In genomic region chr4:130559268-130559667, GRCh38 we compare ENCODE assay signal across 25 cellular contexts.
DNase-seq lines count a peak whose midpoint lies in the region; ATAC-seq, FAIRE-seq and TF ChIP-seq lines count a peak whose summit lies in the region.
"Had no signal": no experiment of that assay in that cellular context is flagged by ENCODE, and none has a peak within 500 bp of the region (broad histone marks: within the 10 kb centered on the region; RNA-seq: fewer than 3 reads in every experiment).

No MANE protein-coding gene starts in this region.

- H3K9me3 ChIP-seq in HepG2 (ENCODE audit: low read length) (no peaks in the 10 kb centered on the region), right lobe of liver (no peaks in the 10 kb centered on the region), K562 (replicated peaks; ENCODE audit: control insufficient read depth, insufficient read depth, low read depth, low read length) (no peaks in the 10 kb centered on the region)
- H3K9me3 ChIP-seq: A549, BE2C had no signal

- in situ Hi-C loops in HepG2 (cut with HindIII; ENCODE audit: extremely low pct_ligation_motif_present, low pct_unique_long_range_greater_than_20kb) = loop anchor here (25.0 kb wide), 1 partner anchor 253 kb away; no protein-coding TSS in a partner anchor
- in situ Hi-C loops in K562 (cut with MboI) = no loop called here

- H3K27me3 ChIP-seq in HepG2 (ENCODE audit: control insufficient read depth in 1 of 2, insufficient read depth in 2 of 2, low read length in 2 of 2) (no peaks in the 10 kb centered on the region), right lobe of liver (no peaks in the 10 kb centered on the region), K562 (ENCODE audit: control insufficient read depth in 2 of 2, insufficient read depth in 2 of 2, low read length in 2 of 2) (no peaks in the 10 kb centered on the region)
- H3K27me3 ChIP-seq: BE2C; BLaER1 treated with 17β-estradiol and CSF1 and Interleukin-3, amounts not matched to agents 10 nM and 100 nM had no signal

- intact Hi-C loops in HepG2 (cut with micrococcal nuclease; ENCODE audit: unreplicated experiment) (no loop called here), right lobe of liver (cut with DNase I) (no loop called here), K562 (cut with micrococcal nuclease) (no loop called here)

- TF ChIP-seq RAD21 in HepG2 (CRISPR knock-in tag; IDR thresholded peaks at IDR 0.05) = no peak
- TF ChIP-seq RAD21 in K562 (CRISPR knock-in tag; conservative IDR thresholded peaks at IDR 0.05 in 1 of 2, IDR thresholded peaks at IDR 0.05 in 1 of 2) = no peak

- H4K20me1 ChIP-seq in HepG2 (ENCODE audit: insufficient read depth, low read length) = no peaks in the 10 kb centered on the region
- H4K20me1 ChIP-seq in K562 (replicated peaks; ENCODE audit: control insufficient read depth, insufficient read depth, low read length) = no peaks in the 10 kb centered on the region
- H4K20me1 ChIP-seq: BLaER1 treated with 17β-estradiol and CSF1 and Interleukin-3, amounts not matched to agents 10 nM and 100 nM had no signal

- H3K79me2 ChIP-seq in HepG2 (ENCODE audit: insufficient read depth, low read length) (no peaks in the 10 kb centered on the region), K562 (ENCODE audit: control insufficient read depth, insufficient read depth, low read length) (no peaks in the 10 kb centered on the region)

- FAIRE-seq in HepG2 (lab: Jason Lieb, UNC) (no peak), K562 (lab: Jason Lieb, UNC) (no peak), urothelium cell line (lab: Jason Lieb, UNC) (no peak)
- FAIRE-seq: A549, D721Med, GM12878, GM19239, H1 had no signal

- POLR2A ChIA-PET in HepG2 (lab: Yijun Ruan, JAX) = no interaction called here
- POLR2A ChIA-PET in K562 (lab: Yijun Ruan, JAX) = no interaction called here

- H3K27ac ChIP-seq in HepG2 (ENCODE audit: extremely low read length, insufficient read depth, low read length) (no peak overlapping the region), right lobe of liver (no peak overlapping the region), K562 (ENCODE audit: extremely low read depth, low read depth, low read length) (no peak overlapping the region)
- H3K27ac ChIP-seq: A549; BLaER1 treated with 17β-estradiol and CSF1 and Interleukin-3, amounts not matched to agents 10 nM and 100 nM; GM23248 had no signal

- no peak for TF ChIP-seq CTCF in HepG2 (CRISPR knock-in tag; IDR thresholded peaks at IDR 0.05)
- no peak for TF ChIP-seq CTCF in right lobe of liver (IDR thresholded peaks at IDR 0.05)
- TF ChIP-seq CTCF in K562 (IDR thresholded peaks at IDR 0.05 in 2 of 3, conservative IDR thresholded peaks at IDR 0.05 in 1 of 3; ENCODE audit: insufficient read depth in 2 of 3, low read depth in 1 of 3, low read length in 3 of 3) = no peak
- TF ChIP-seq CTCF in retinal pigment epithelial cell (conservative IDR thresholded peaks at IDR 0.05; ENCODE audit: low read depth, low read length) = no peak

- H3K4me3 ChIP-seq in HepG2 (replicated peaks in 1 of 3; ENCODE audit: insufficient read depth in 1 of 3, low read depth in 2 of 3, low read length in 3 of 3) = no peak overlapping the region
- H3K4me3 ChIP-seq in right lobe of liver = no peak overlapping the region
- H3K4me3 ChIP-seq in K562 = no peak overlapping the region
- no peak overlapping the region for H3K4me3 ChIP-seq in retinal pigment epithelial cell (ENCODE audit: low read length)
- H3K4me3 ChIP-seq: A549; BLaER1 treated with 17β-estradiol and CSF1 and Interleukin-3, amounts not matched to agents 10 nM and 100 nM; GM12878; GM23248 had no signal

- BruUV-seq in HepG2 (replicated peaks; lab: Mats Ljungman, UMichigan) (no TSS peak), K562 (replicated peaks; lab: Mats Ljungman, UMichigan) (no TSS peak)

- DNase-seq in HepG2 (ENCODE audit: low spot score) (no peak), right lobe of liver (no peak), K562 (ENCODE audit: extremely low read depth in 1 of 4, low spot score in 3 of 4) (no peak), retinal pigment epithelial cell (ENCODE audit: low read depth) (peak; percentile 5), NCI-H1930 (lab: John Stamatoyannopoulos, UW) (no peak), urothelium cell line (ENCODE audit: low spot score) (no peak)
- DNase-seq: 8988T; ACHN; AML-193; BE2C; CD4-positive, alpha-beta T cell; CD8-positive, alpha-beta memory T cell; DMS 273 treated with DMSO at 0.1 percent for 48 hours; DMS79; EL; GDM1; GM23248; H7; HCEC 1CT had no signal

- H3K9ac ChIP-seq in HepG2 (ENCODE audit: insufficient read depth, low read depth, low read length) = no peak overlapping the region
- H3K9ac ChIP-seq in K562 (ENCODE audit: insufficient read depth in 1 of 2, low read depth in 2 of 2, low read length in 2 of 2) = no peak overlapping the region
- H3K9ac ChIP-seq: BLaER1 treated with 17β-estradiol and CSF1 and Interleukin-3, amounts not matched to agents 10 nM and 100 nM; GM23248 had no signal

- no peaks in the 10 kb centered on the region for H3K36me3 ChIP-seq in HepG2 (replicated peaks in 1 of 2; ENCODE audit: control insufficient read depth in 1 of 2, insufficient read depth in 2 of 2, low read length in 2 of 2)
- H3K36me3 ChIP-seq in right lobe of liver = no peaks in the 10 kb centered on the region
- no peaks in the 10 kb centered on the region for H3K36me3 ChIP-seq in K562 (ENCODE audit: control insufficient read depth, insufficient read depth, low read length)
- H3K36me3 ChIP-seq: BE2C; BLaER1 treated with 17β-estradiol and CSF1 and Interleukin-3, amounts not matched to agents 10 nM and 100 nM had no signal

- CTCF ChIA-PET in HepG2 (lab: Yijun Ruan, JAX; ENCODE audit: low intra/inter-chr PET ratio, low total read pairs) (no interaction called here), K562 (lab: Yijun Ruan, JAX; ENCODE audit: low intra/inter-chr PET ratio) (no interaction called here)

- ATAC-seq in HepG2 (no peak), right lobe of liver (no peak), K562 (no peak)
- ATAC-seq: A549, GM12878 had no signal

- no peaks in the 10 kb centered on the region for H3K9me1 ChIP-seq in K562 (ENCODE audit: control insufficient read depth, insufficient read depth, low read length)

- H2AFZ ChIP-seq in HepG2 (ENCODE audit: low read length) = no peak overlapping the region
- H2AFZ ChIP-seq in K562 (ENCODE audit: low read depth, low read length) = no peak overlapping the region
- H2AFZ ChIP-seq: GM23248 had no signal

- TF ChIP-seq EP300 in HepG2 (IDR thresholded peaks at IDR 0.05; ENCODE audit: low read depth in 2 of 2, low read length in 2 of 2) = no peak
- TF ChIP-seq EP300 in HepG2 (CRISPR knock-in tag; IDR thresholded peaks at IDR 0.05; ENCODE audit: borderline replicate concordance) = no peak
- TF ChIP-seq EP300 in K562 (IDR thresholded peaks at IDR 0.05; ENCODE audit: low read length) = no peak

- H3K4me1 ChIP-seq in HepG2 (ENCODE audit: insufficient read depth, low read length) (no peaks in the 10 kb centered on the region), right lobe of liver (no peaks in the 10 kb centered on the region), K562 (replicated peaks in 1 of 2; ENCODE audit: control insufficient read depth in 2 of 2, insufficient read depth in 2 of 2, low read length in 2 of 2) (no peaks in the 10 kb centered on the region)
- H3K4me1 ChIP-seq: A549; BLaER1 treated with 17β-estradiol and CSF1 and Interleukin-3, amounts not matched to agents 10 nM and 100 nM had no signal

- no peak overlapping the region for H3K4me2 ChIP-seq in HepG2 (ENCODE audit: low read depth, low read length)
- H3K4me2 ChIP-seq in K562 (ENCODE audit: insufficient read depth, low read length) = no peak overlapping the region
- H3K4me2 ChIP-seq: A549; BLaER1 treated with 17β-estradiol and CSF1 and Interleukin-3, amounts not matched to agents 10 nM and 100 nM had no signal

- TF ChIP-seq POLR2A in HepG2 (IDR thresholded peaks at IDR 0.05; ENCODE audit: insufficient read depth in 1 of 2, low read depth in 2 of 2, low read length in 2 of 2) (no peak), right lobe of liver (IDR thresholded peaks at IDR 0.05) (no peak), K562 (conservative IDR thresholded peaks at IDR 0.05) (no peak)

- WGBS in HepG2 (ENCODE audit: low lambda C conversion rate) = 2% methylated on average over 2 of the region's 2 CpGs
- 45% methylated on average over 2 of the region's 2 CpGs for WGBS in right lobe of liver (ENCODE audit: insufficient coverage, low coverage, low lambda C conversion rate, missing lambda C conversion rate)
- WGBS in K562 (ENCODE audit: insufficient coverage, low coverage, missing lambda C conversion rate) = 3% methylated on average over 2 of the region's 2 CpGs

TF ChIP-seq in HepG2, 621 proteins besides CTCF, POLR2A, EP300 and RAD21:
- no peak for TF ChIP-seq DR1 (CRISPR knock-in tag; IDR thresholded peaks at IDR 0.05)
- no peak for TF ChIP-seq MZF1 (CRISPR knock-in tag; IDR thresholded peaks at IDR 0.05; ENCODE audit: borderline replicate concordance)
- peak; percentile 19; the same call in 1 of the 2 replicates for TF ChIP-seq ATF7 (IDR thresholded peaks at IDR 0.05)
- TF ChIP-seq ATF7 (CRISPR knock-in tag; IDR thresholded peaks at IDR 0.05) = no peak
- no peak for TF ChIP-seq ZFP62 (CRISPR knock-in tag; IDR thresholded peaks at IDR 0.05)
- TF ChIP-seq CEBPB (IDR thresholded peaks at IDR 0.05; ENCODE audit: borderline replicate concordance, low read depth, low read length) = peak; percentile 35; the same call in 1 of the 2 replicates

TF ChIP-seq in K562, 482 proteins besides CTCF, POLR2A, EP300 and RAD21 (continues in another document):
- TF ChIP-seq CEBPZ (IDR thresholded peaks at IDR 0.05; ENCODE audit: borderline replicate concordance, low read depth, low read length) = no peak

Comparison
In these comparisons a context has a peak if more than half of its experiments do, and no peak if none do; other contexts are left out.
1. Of the 241 proteins assayed by ChIP-seq in both HepG2 and K562: peak only in HepG2: none; only in K562: none; in both: CEBPB; in neither: 238; mixed calls (peak in some experiments, not most) for 2.